1 cellular context compared by ENCODE assay signal in genomic region chr16:84360170-84360569, GRCh38.
TF ChIP-seq lines count a peak whose summit lies in the region.

No MANE protein-coding gene starts in this region.

TF ChIP-seq in HepG2, 621 proteins besides CTCF, POLR2A, EP300 and RAD21 (continued from another document):
- TF ChIP-seq THRA (CRISPR knock-in tag; IDR thresholded peaks at IDR 0.05; ENCODE audit: borderline replicate concordance): no peak
- TF ChIP-seq ZBTB10 (CRISPR knock-in tag; IDR thresholded peaks at IDR 0.05; ENCODE audit: borderline replicate concordance): no peak
- TF ChIP-seq ZNF766 (CRISPR knock-in tag; IDR thresholded peaks at IDR 0.05; ENCODE audit: borderline replicate concordance): no peak
- TF ChIP-seq ZNF781 (CRISPR knock-in tag; IDR thresholded peaks at IDR 0.05; ENCODE audit: borderline replicate concordance, not compliant biosample characterization): no peak
